Comparison of ENCODE assay signal across 9 cellular contexts in genomic region chr1:117605164-117605810, GRCh38. TPM values are rescaled to one million over a fixed set of nuclear protein-coding genes. Genes with fewer than 3 reads are reported as not detected.
A peak's percentile ranks its signal among the peaks of the same experiment; 100 is the strongest.
DNase-seq lines count a peak whose midpoint lies in the region; ATAC-seq and TF ChIP-seq lines count a peak whose summit lies in the region.
"Had no signal": no experiment of that assay in that cellular context is flagged by ENCODE, and none has a peak within 500 bp of the region (broad histone marks: within the 10 kb centered on the region; RNA-seq: fewer than 3 reads in every experiment).

No MANE protein-coding gene starts in this region.

- intact Hi-C loops in left ventricle myocardium inferior (cut with micrococcal nuclease): no loop called here

- H3K27me3 ChIP-seq in left ventricle myocardium inferior (ENCODE audit: low read depth): no peaks in the 10 kb centered on the region

- H3K27ac Mint-ChIP-seq in activated CD8-positive, alpha-beta T cell treated with anti-CD3 and anti-CD28 coated beads, Interleukin-2, amount 10 ng/mL, durations not matched to agents 7 days and 5 days: peak overlapping the region; percentile 71

- no peaks in the 10 kb centered on the region for H3K9me3 Mint-ChIP-seq in activated CD8-positive, alpha-beta T cell treated with anti-CD3 and anti-CD28 coated beads, Interleukin-2, amount 10 ng/mL, durations not matched to agents 7 days and 5 days (ENCODE audit: insufficient read depth)

- POLR2A ChIA-PET in activated CD8-positive, alpha-beta T cell treated with anti-CD3 and anti-CD28 coated beads, Interleukin-2, amount 10 ng/mL, durations not matched to agents 7 days and 5 days (lab: Charles Lee): interaction anchor here (1.0 to 3.2 kb wide), 10 partner anchors 9 to 71 kb away, joined by 3 to 37 read pairs (median 3); no protein-coding TSS in a partner anchor

- peak overlapping the region; percentile 80 for H3K27ac ChIP-seq in left ventricle myocardium inferior (replicated peaks)

- CTCF ChIA-PET in activated CD8-positive, alpha-beta T cell treated with anti-CD3 and anti-CD28 coated beads, Interleukin-2, amount 10 ng/mL, durations not matched to agents 7 days and 5 days (lab: Charles Lee): interaction anchor here (0.8 to 4.6 kb wide), 5 partner anchors 54 to 291 kb away, joined by 3 to 41 read pairs (median 21); no protein-coding TSS in a partner anchor

- H3K4me3 Mint-ChIP-seq in activated CD8-positive, alpha-beta T cell treated with anti-CD3 and anti-CD28 coated beads, Interleukin-2, amount 10 ng/mL, durations not matched to agents 7 days and 5 days: peak overlapping the region; percentile 97

- ATAC-seq in GM18909 (IDR thresholded peaks at IDR 0.05; ENCODE audit: poor library complexity, unreplicated experiment): peak; percentile 27
- ATAC-seq in HG03135 (IDR thresholded peaks at IDR 0.05; ENCODE audit: unreplicated experiment): peak; percentile 24
- peak; percentile 40 for ATAC-seq in activated CD8-positive, alpha-beta T cell treated with anti-CD3 and anti-CD28 coated beads, Interleukin-2, amount 10 ng/mL, durations not matched to agents 7 days and 5 days

- peaks cover 52% of the 10 kb centered on the region for H3K4me1 ChIP-seq in left ventricle myocardium inferior

- TF ChIP-seq CTCF in left ventricle myocardium inferior (IDR thresholded peaks at IDR 0.05; ENCODE audit: borderline replicate concordance): no peak

- no peaks in the 10 kb centered on the region for H3K36me3 ChIP-seq in left ventricle myocardium inferior

- H3K27me3 Mint-ChIP-seq in activated CD8-positive, alpha-beta T cell treated with anti-CD3 and anti-CD28 coated beads, Interleukin-2, amount 10 ng/mL, durations not matched to agents 7 days and 5 days (ENCODE audit: low read depth): peaks cover 15% of the 10 kb centered on the region

- H3K36me3 Mint-ChIP-seq in activated CD8-positive, alpha-beta T cell treated with anti-CD3 and anti-CD28 coated beads, Interleukin-2, amount 10 ng/mL, durations not matched to agents 7 days and 5 days (ENCODE audit: low read depth): peaks cover 28% of the 10 kb centered on the region

- peaks cover 43% of the 10 kb centered on the region for H3K4me1 Mint-ChIP-seq in activated CD8-positive, alpha-beta T cell treated with anti-CD3 and anti-CD28 coated beads, Interleukin-2, amount 10 ng/mL, durations not matched to agents 7 days and 5 days (ENCODE audit: low read depth)

- peak overlapping the region; percentile 87 for H3K4me3 ChIP-seq in left ventricle myocardium inferior

- DNase-seq in AG20443 (ENCODE audit: low spot score) (peak; percentile 26), left ventricle myocardium inferior (no peak), renal cortical epithelial cell (ENCODE audit: low read depth) (peak; percentile 19), ureter (ENCODE audit: low spot score) (no peak), RKO (ENCODE audit: low spot score) (no peak)
- no peak for DNase-seq in activated CD8-positive, alpha-beta T cell treated with anti-CD3 and anti-CD28 coated beads, Interleukin-2, amount 10 ng/mL, durations not matched to agents 7 days and 5 days

- H3K9me3 ChIP-seq in left ventricle myocardium inferior (replicated peaks): no peaks in the 10 kb centered on the region

RNA-seq across cellular contexts. Expression of gene TENT5C, which starts 0.6 kb away (rescaled TPM):
- total RNA-seq in activated CD8-positive, alpha-beta T cell treated with anti-CD3 and anti-CD28 coated beads, Interleukin-2, amount 10 ng/mL, durations not matched to agents 7 days and 5 days: 10 to 100 TPM; 20.7 to 20.8 TPM
- 14.9 TPM for total RNA-seq in left ventricle myocardium inferior
- total RNA-seq in renal cortical epithelial cell: 0.17 and 2.1 TPM in 2 replicates
- 9.8 TPM for total RNA-seq in ureter
- total RNA-seq: LHCN-M2 had no signal

Comparison
In these comparisons a context has a peak if more than half of its experiments do, and no peak if none do; other contexts are left out.
1. DNase-seq: peak in AG20443 (single experiment) and renal cortical epithelial cell (single experiment); none in activated CD8-positive, alpha-beta T cell treated with anti-CD3 and anti-CD28 coated beads, Interleukin-2, amount 10 ng/mL, durations not matched to agents 7 days and 5 days (single experiment), left ventricle myocardium inferior (single experiment), ureter (single experiment) and RKO (single experiment).
2. Peak in every context shown above with its lines, with median percentiles within 50 percentile points of each other: ATAC-seq.